In genomic region chr14:74620497-74620921, GRCh38 we compare ENCODE assay signal across 1 cellular context.
TF ChIP-seq lines count a peak whose summit lies in the region.

No MANE protein-coding gene starts in this region.

TF ChIP-seq in K562, 482 proteins besides CTCF, POLR2A, EP300 and RAD21 (continued from another document and continues in another):
- TF ChIP-seq, protein P1, sequence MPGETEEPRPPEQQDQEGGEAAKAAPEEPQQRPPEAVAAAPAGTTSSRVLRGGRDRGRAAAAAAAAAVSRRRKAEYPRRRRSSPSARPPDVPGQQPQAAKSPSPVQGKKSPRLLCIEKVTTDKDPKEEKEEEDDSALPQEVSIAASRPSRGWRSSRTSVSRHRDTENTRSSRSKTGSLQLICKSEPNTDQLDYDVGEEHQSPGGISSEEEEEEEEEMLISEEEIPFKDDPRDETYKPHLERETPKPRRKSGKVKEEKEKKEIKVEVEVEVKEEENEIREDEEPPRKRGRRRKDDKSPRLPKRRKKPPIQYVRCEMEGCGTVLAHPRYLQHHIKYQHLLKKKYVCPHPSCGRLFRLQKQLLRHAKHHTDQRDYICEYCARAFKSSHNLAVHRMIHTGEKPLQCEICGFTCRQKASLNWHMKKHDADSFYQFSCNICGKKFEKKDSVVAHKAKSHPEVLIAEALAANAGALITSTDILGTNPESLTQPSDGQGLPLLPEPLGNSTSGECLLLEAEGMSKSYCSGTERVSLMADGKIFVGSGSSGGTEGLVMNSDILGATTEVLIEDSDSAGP (CRISPR knock-in tag; IDR thresholded peaks at IDR 0.05), result no peak
- no peak for TF ChIP-seq ZBTB34 (CRISPR knock-in tag; IDR thresholded peaks at IDR 0.05)
- TF ChIP-seq RUNX1 (IDR thresholded peaks at IDR 0.05; ENCODE audit: low read depth), result no peak
- no peak for TF ChIP-seq DDX20 (tag; IDR thresholded peaks at IDR 0.05; ENCODE audit: low read depth)
- TF ChIP-seq DNMT1 (IDR thresholded peaks at IDR 0.05), result no peak
- no peak for TF ChIP-seq FOXJ2 (tag; IDR thresholded peaks at IDR 0.05)
- TF ChIP-seq, protein P2, sequence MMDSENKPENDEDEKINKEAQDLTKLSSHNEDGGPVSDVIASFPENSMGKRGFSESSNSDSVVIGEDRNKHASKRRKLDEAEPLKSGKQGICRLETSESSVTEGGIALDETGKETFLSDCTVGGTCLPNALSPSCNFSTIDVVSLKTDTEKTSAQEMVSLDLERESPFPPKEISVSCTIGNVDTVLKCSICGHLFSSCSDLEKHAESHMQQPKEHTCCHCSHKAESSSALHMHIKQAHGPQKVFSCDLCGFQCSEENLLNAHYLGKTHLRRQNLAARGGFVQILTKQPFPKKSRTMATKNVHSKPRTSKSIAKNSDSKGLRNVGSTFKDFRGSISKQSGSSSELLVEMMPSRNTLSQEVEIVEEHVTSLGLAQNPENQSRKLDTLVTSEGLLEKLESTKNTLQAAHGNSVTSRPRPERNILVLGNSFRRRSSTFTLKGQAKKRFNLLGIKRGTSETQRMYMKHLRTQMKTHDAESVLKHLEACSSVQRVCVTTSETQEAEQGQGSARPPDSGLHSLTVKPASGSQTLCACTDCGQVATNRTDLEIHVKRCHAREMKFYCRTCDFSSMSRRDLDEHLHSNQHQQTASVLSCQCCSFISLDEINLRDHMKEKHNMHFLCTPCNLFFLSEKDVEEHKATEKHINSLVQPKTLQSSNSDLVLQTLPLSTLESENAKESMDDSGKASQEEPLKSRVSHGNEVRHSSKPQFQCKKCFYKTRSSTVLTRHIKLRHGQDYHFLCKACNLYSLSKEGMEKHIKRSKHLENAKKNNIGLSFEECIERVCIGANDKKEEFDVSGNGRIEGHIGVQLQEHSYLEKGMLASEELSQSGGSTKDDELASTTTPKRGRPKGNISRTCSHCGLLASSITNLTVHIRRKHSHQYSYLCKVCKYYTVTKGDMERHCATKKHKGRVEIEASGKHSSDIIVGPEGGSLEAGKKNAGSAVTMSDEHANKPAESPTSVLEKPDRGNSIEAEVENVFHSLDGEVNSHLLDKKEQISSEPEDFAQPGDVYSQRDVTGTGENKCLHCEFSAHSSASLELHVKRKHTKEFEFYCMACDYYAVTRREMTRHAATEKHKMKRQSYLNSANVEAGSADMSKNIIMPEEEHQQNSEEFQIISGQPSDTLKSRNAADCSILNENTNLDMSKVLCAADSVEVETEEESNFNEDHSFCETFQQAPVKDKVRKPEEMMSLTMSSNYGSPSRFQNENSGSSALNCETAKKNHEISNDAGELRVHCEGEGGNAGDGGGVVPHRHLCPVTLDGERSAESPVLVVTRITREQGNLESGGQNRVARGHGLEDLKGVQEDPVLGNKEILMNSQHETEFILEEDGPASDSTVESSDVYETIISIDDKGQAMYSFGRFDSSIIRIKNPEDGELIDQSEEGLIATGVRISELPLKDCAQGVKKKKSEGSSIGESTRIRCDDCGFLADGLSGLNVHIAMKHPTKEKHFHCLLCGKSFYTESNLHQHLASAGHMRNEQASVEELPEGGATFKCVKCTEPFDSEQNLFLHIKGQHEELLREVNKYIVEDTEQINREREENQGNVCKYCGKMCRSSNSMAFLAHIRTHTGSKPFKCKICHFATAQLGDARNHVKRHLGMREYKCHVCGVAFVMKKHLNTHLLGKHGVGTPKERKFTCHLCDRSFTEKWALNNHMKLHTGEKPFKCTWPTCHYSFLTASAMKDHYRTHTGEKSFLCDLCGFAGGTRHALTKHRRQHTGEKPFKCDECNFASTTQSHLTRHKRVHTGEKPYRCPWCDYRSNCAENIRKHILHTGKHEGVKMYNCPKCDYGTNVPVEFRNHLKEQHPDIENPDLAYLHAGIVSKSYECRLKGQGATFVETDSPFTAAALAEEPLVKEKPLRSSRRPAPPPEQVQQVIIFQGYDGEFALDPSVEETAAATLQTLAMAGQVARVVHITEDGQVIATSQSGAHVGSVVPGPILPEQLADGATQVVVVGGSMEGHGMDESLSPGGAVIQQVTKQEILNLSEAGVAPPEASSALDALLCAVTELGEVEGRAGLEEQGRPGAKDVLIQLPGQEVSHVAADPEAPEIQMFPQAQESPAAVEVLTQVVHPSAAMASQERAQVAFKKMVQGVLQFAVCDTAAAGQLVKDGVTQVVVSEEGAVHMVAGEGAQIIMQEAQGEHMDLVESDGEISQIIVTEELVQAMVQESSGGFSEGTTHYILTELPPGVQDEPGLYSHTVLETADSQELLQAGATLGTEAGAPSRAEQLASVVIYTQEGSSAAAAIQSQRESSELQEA (IDR thresholded peaks at IDR 0.05; ENCODE audit: low read depth), result no peak
- TF ChIP-seq, protein P3, sequence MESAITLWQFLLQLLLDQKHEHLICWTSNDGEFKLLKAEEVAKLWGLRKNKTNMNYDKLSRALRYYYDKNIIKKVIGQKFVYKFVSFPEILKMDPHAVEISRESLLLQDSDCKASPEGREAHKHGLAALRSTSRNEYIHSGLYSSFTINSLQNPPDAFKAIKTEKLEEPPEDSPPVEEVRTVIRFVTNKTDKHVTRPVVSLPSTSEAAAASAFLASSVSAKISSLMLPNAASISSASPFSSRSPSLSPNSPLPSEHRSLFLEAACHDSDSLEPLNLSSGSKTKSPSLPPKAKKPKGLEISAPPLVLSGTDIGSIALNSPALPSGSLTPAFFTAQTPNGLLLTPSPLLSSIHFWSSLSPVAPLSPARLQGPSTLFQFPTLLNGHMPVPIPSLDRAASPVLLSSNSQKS (CRISPR knock-in tag; IDR thresholded peaks at IDR 0.05), result no peak
- no peak for TF ChIP-seq RBFOX2 (IDR thresholded peaks at IDR 0.05; ENCODE audit: low read depth, low read length)
- TF ChIP-seq HES1 (IDR thresholded peaks at IDR 0.05; ENCODE audit: low read depth), result peak; percentile 70; the same call in 1 of the 2 replicates
- no peak for TF ChIP-seq MCM3 (IDR thresholded peaks at IDR 0.05)
- TF ChIP-seq ZNF384 (IDR thresholded peaks at IDR 0.05; ENCODE audit: low read depth, low read length), result no peak
- no peak for TF ChIP-seq NRF1 (conservative IDR thresholded peaks at IDR 0.05 in 1 of 2, IDR thresholded peaks at IDR 0.05 in 1 of 2)
- TF ChIP-seq TFAM (CRISPR knock-in tag; conservative IDR thresholded peaks at IDR 0.05), result no peak
- TF ChIP-seq BMI1 (IDR thresholded peaks at IDR 0.05; ENCODE audit: low read length), result no peak
- TF ChIP-seq SIN3A (IDR thresholded peaks at IDR 0.05; ENCODE audit: borderline replicate concordance in 2 of 2, control insufficient read depth in 1 of 2, low read depth in 2 of 2, low read length in 2 of 2), result no peak
- TF ChIP-seq TEAD2 (tag; IDR thresholded peaks at IDR 0.05), result no peak
- no peak for TF ChIP-seq CUX1 (CRISPR knock-in tag; IDR thresholded peaks at IDR 0.05)
- TF ChIP-seq AFF4 (CRISPR knock-in tag; IDR thresholded peaks at IDR 0.05), result no peak
- TF ChIP-seq FOXA1 (IDR thresholded peaks at IDR 0.05; ENCODE audit: borderline replicate concordance), result no peak
- no peak for TF ChIP-seq ZNF780A (CRISPR knock-in tag; IDR thresholded peaks at IDR 0.05)
- TF ChIP-seq SRF (CRISPR knock-in tag; IDR thresholded peaks at IDR 0.05), result no peak
- no peak for TF ChIP-seq LARP7 (IDR thresholded peaks at IDR 0.05)
- TF ChIP-seq RBM22 (IDR thresholded peaks at IDR 0.05; ENCODE audit: low read depth, low read length, poor library complexity, severe bottlenecking), result no peak
- no peak for TF ChIP-seq COPS2 (conservative IDR thresholded peaks at IDR 0.05)
- no peak for TF ChIP-seq SP2 (IDR thresholded peaks at IDR 0.05; ENCODE audit: extremely low read depth, low read depth, low read length, poor library complexity, severe bottlenecking)
- no peak for TF ChIP-seq BRF2 (IDR thresholded peaks at IDR 0.05; ENCODE audit: borderline replicate concordance, insufficient read depth, insufficient read length)
- TF ChIP-seq NCOA1 (IDR thresholded peaks at IDR 0.05; ENCODE audit: low read depth), result no peak
- TF ChIP-seq GTF2F1 (IDR thresholded peaks at IDR 0.05; ENCODE audit: low read depth, low read length), result no peak
- no peak for TF ChIP-seq MAFK (IDR thresholded peaks at IDR 0.05; ENCODE audit: low read length)
- no peak for TF ChIP-seq GMEB1 (CRISPR knock-in tag; IDR thresholded peaks at IDR 0.05)
- TF ChIP-seq NCOA4 (IDR thresholded peaks at IDR 0.05; ENCODE audit: partially characterized antibody), result no peak
